Comparison of ENCODE assay signal across 25 cellular contexts in the genomic region with DNA sequence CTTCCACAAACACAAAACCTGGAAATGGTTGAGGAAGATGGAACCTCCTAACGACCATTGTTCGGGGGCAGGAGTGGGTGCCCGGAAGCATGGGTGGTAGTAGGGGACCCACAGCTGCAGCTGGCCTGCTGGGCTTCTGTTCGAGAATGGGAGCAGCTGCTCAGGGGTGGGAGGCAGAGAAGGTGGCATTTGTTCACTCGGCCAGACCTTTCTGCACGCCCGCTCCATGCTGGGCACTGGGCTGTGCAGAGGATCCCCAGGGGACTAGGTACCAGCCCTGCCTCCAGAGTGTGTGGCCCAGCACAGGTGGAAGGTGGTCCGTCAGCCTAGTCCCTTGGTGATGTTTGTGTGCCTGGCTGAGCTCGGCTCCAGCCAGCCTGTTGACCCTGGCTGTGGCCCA. TPM values are rescaled to one million over a fixed set of nuclear protein-coding genes. Genes with fewer than 3 reads are reported as not detected.
DNase-seq lines count a peak whose midpoint lies in the region; ATAC-seq and TF ChIP-seq lines count a peak whose summit lies in the region.
"Had no signal": no experiment of that assay in that cellular context is flagged by ENCODE, and none has a peak within 500 bp of the region (broad histone marks: within the 10 kb centered on the region; RNA-seq: fewer than 3 reads in every experiment).

No MANE protein-coding gene starts in this region.

- whole genome bisulfite sequencing in lung, 2 donors = 60 to 79% methylated on average over 9 of the region's 9 CpGs

- DNase-seq in GM23338 (ENCODE audit: low spot score) = no peak
- DNase-seq in lung (ENCODE audit: low spot score) = no peak
- DNase-seq in islet precursor cell = no peak
- DNase-seq in HFFc6 = no peak
- DNase-seq in progenitor cell of endocrine pancreas (ENCODE audit: low spot score, unreplicated experiment) = no peak
- no peak for DNase-seq in activated CD4-positive, alpha-beta T cell treated with anti-CD3 and anti-CD28 coated beads for 48 hours
- DNase-seq: activated naive CD8-positive, alpha-beta T cell treated with anti-CD3 and anti-CD28 coated beads for 36 hours; cerebellar nuclear complex; effector CD4-positive, alpha-beta T cell; Kasumi-1; midbrain; NCI-H1092; NCI-H1930; NCI-H226; stimulated activated CD4-positive, alpha-beta T cell treated with anti-CD3 and anti-CD28 coated beads, Interleukin-15, amount 100 ng/mL, for 24 hours had no signal

- H3K9me3 Mint-ChIP-seq in GM23338 = peaks cover 1% of the 10 kb centered on the region
- peaks cover under 1% of the 10 kb centered on the region; the same call in 1 of the 2 replicates for H3K9me3 Mint-ChIP-seq in HFFc6
- H3K9me3 Mint-ChIP-seq in progenitor cell of endocrine pancreas (ENCODE audit: low read depth) = no peaks in the 10 kb centered on the region
- H3K9me3 Mint-ChIP-seq: activated naive CD8-positive, alpha-beta T cell treated with anti-CD3 and anti-CD28 coated beads for 36 hours; nephron had no signal

- H3K9me3 ChIP-seq in BLaER1 (no peaks in the 10 kb centered on the region), SU-DHL-6 (ENCODE audit: insufficient read depth, low read length) (no peaks in the 10 kb centered on the region), lung (ENCODE audit: control insufficient read depth in 2 of 2, insufficient read depth in 1 of 2, low read length in 1 of 2) (no peaks in the 10 kb centered on the region)
- H3K9me3 ChIP-seq: esophagus muscularis mucosa, gastroesophageal sphincter, right lobe of liver had no signal

- H2AFZ ChIP-seq in GM23338 (no peak overlapping the region), SU-DHL-6 (ENCODE audit: low read depth, low read length, severe bottlenecking) (no peak overlapping the region)
- H2AFZ ChIP-seq: parathyroid adenoma had no signal

- TF ChIP-seq CTCF in GM23338 (conservative IDR thresholded peaks at IDR 0.05; ENCODE audit: low read depth in 2 of 2) = no peak
- no peak for TF ChIP-seq CTCF in SU-DHL-6 (IDR thresholded peaks at IDR 0.05; ENCODE audit: insufficient read depth, low read length, poor library complexity, severe bottlenecking)
- TF ChIP-seq CTCF in lung (IDR thresholded peaks at IDR 0.05; ENCODE audit: control extremely low read depth, extremely low read depth) = no peak
- no peak for TF ChIP-seq CTCF in HFFc6 (IDR thresholded peaks at IDR 0.05)
- no peak for TF ChIP-seq CTCF in progenitor cell of endocrine pancreas (IDR thresholded peaks at IDR 0.05; ENCODE audit: unreplicated experiment)

- peak overlapping the region; percentile 96 for H3K27ac ChIP-seq in BLaER1
- 0 out of 2 replicates have a peak overlapping the region, but pooled peaks have one; percentile 50 for H3K27ac ChIP-seq in GM23338 (ENCODE audit: low read depth)
- H3K27ac ChIP-seq in SU-DHL-6 (ENCODE audit: low read depth, low read length) = peak overlapping the region; percentile 94
- H3K27ac ChIP-seq in lung (ENCODE audit: low read depth in 1 of 2, low read length in 1 of 2) = peak overlapping the region; percentile 21 to 66
- H3K27ac ChIP-seq: esophagus muscularis mucosa, gastroesophageal sphincter, parathyroid adenoma, right lobe of liver, SJSA1 had no signal

- H3K4me3 Mint-ChIP-seq in GM23338 (no peak overlapping the region), HFFc6 (no peak overlapping the region), progenitor cell of endocrine pancreas (ENCODE audit: low read depth) (no peak overlapping the region)
- H3K4me3 Mint-ChIP-seq: activated naive CD8-positive, alpha-beta T cell treated with anti-CD3 and anti-CD28 coated beads for 36 hours; nephron had no signal

- H3K4me1 Mint-ChIP-seq in GM23338 = peaks cover 49% of the 10 kb centered on the region
- no peaks in the 10 kb centered on the region for H3K4me1 Mint-ChIP-seq in HFFc6 (ENCODE audit: low read depth)
- peaks cover 14% of the 10 kb centered on the region for H3K4me1 Mint-ChIP-seq in progenitor cell of endocrine pancreas (ENCODE audit: low read depth)

- H3K9me2 ChIP-seq in GM23338 (ENCODE audit: insufficient read depth) (no peaks in the 10 kb centered on the region), SU-DHL-6 (replicated peaks; ENCODE audit: insufficient read depth, low read length) (no peaks in the 10 kb centered on the region)

- H4K20me1 ChIP-seq in BLaER1 = peaks cover 1% of the 10 kb centered on the region; the same call in 1 of the 2 replicates
- H4K20me1 ChIP-seq in GM23338 (replicated peaks; ENCODE audit: insufficient read depth) = no peaks in the 10 kb centered on the region; the same call in 1 of the 2 replicates
- no peaks in the 10 kb centered on the region for H4K20me1 ChIP-seq in SU-DHL-6 (ENCODE audit: low read depth, low read length)

- ATAC-seq in GM23338 = no peak
- ATAC-seq in lung (ENCODE audit: insufficient read depth, low FRiP score) = no peak
- ATAC-seq: HCT116, right lobe of liver had no signal

- H3F3A ChIP-seq in GM23338 (replicated peaks; ENCODE audit: low read depth) (peaks cover 21% of the 10 kb centered on the region), SU-DHL-6 (ENCODE audit: insufficient read depth) (peaks cover 63% of the 10 kb centered on the region)

- H3K27me3 ChIP-seq in BLaER1 (no peaks in the 10 kb centered on the region), GM23338 (ENCODE audit: insufficient read depth) (no peaks in the 10 kb centered on the region), SU-DHL-6 (ENCODE audit: low read length) (no peaks in the 10 kb centered on the region), lung (ENCODE audit: control insufficient read depth, insufficient read depth) (no peaks in the 10 kb centered on the region)
- H3K27me3 ChIP-seq: right lobe of liver had no signal

- peak overlapping the region; percentile 99 for H3K4me2 ChIP-seq in BLaER1
- H3K4me2 ChIP-seq in GM23338 = peak overlapping the region; percentile 32; the same call in 1 of the 2 replicates
- H3K4me2 ChIP-seq in SU-DHL-6 (ENCODE audit: low read depth, low read length, poor library complexity, severe bottlenecking) = peak overlapping the region; percentile 78

- peaks cover 70% of the 10 kb centered on the region for H3K79me2 ChIP-seq in GM23338 (replicated peaks; ENCODE audit: insufficient read depth)
- peaks cover 44% of the 10 kb centered on the region for H3K79me2 ChIP-seq in SU-DHL-6 (ENCODE audit: insufficient read depth, low read length)

- H3K4me3 ChIP-seq in BLaER1 (peak overlapping the region; percentile 52), GM23338 (no peak overlapping the region), SU-DHL-6 (ENCODE audit: insufficient read depth, low read length, poor library complexity, severe bottlenecking) (peak overlapping the region; percentile 37), lung (no peak overlapping the region)
- H3K4me3 ChIP-seq: esophagus muscularis mucosa, gastroesophageal sphincter, right lobe of liver, SJSA1 had no signal

- peak overlapping the region; percentile 86 for H3K9ac ChIP-seq in BLaER1
- peak overlapping the region; percentile 91 for H3K9ac ChIP-seq in SU-DHL-6 (ENCODE audit: low read length)
- H3K9ac ChIP-seq: parathyroid adenoma had no signal

- peaks cover 8% of the 10 kb centered on the region; the same call in 1 of the 2 replicates for H3K36me3 ChIP-seq in BLaER1
- peaks cover 8% of the 10 kb centered on the region for H3K36me3 ChIP-seq in GM23338 (ENCODE audit: insufficient read depth)
- H3K36me3 ChIP-seq in SU-DHL-6 (ENCODE audit: low read length) = no peaks in the 10 kb centered on the region
- peaks cover 0 to 3% of the 10 kb centered on the region in 2 donors for H3K36me3 ChIP-seq in lung (ENCODE audit: control insufficient read depth in 2 of 2, insufficient read depth in 2 of 2, low read length in 2 of 2)
- H3K36me3 ChIP-seq: esophagus muscularis mucosa, gastroesophageal sphincter, right lobe of liver had no signal

- H3K36me3 Mint-ChIP-seq in GM23338 (ENCODE audit: low read depth) (peaks cover 35% of the 10 kb centered on the region), HFFc6 (ENCODE audit: low read depth) (no peaks in the 10 kb centered on the region; the same call in 1 of the 2 replicates), progenitor cell of endocrine pancreas (ENCODE audit: insufficient read depth) (no peaks in the 10 kb centered on the region)
- H3K36me3 Mint-ChIP-seq: CD14-positive monocyte had no signal

- H3K27ac Mint-ChIP-seq in GM23338 (no peak overlapping the region), HFFc6 (no peak overlapping the region), progenitor cell of endocrine pancreas (no peak overlapping the region)
- H3K27ac Mint-ChIP-seq: activated naive CD8-positive, alpha-beta T cell treated with anti-CD3 and anti-CD28 coated beads for 36 hours; CD14-positive monocyte; nephron had no signal

- peaks cover 91% of the 10 kb centered on the region for H3K4me1 ChIP-seq in BLaER1
- peaks cover 41% of the 10 kb centered on the region for H3K4me1 ChIP-seq in GM23338 (ENCODE audit: insufficient read depth)
- H3K4me1 ChIP-seq in lung (ENCODE audit: control insufficient read depth in 2 of 2, insufficient read depth in 2 of 2, low read length in 2 of 2) = peaks cover 0 to 25% of the 10 kb centered on the region in 2 donors

- H3K27me3 Mint-ChIP-seq in GM23338 (ENCODE audit: insufficient read depth, low read depth, poor library complexity) = peaks cover 22% of the 10 kb centered on the region
- peaks cover 24% of the 10 kb centered on the region for H3K27me3 Mint-ChIP-seq in HFFc6 (ENCODE audit: insufficient read depth)
- peaks cover 17% of the 10 kb centered on the region for H3K27me3 Mint-ChIP-seq in progenitor cell of endocrine pancreas
- H3K27me3 Mint-ChIP-seq: activated naive CD8-positive, alpha-beta T cell treated with anti-CD3 and anti-CD28 coated beads for 36 hours had no signal

TF ChIP-seq in GM23338, 12 proteins besides CTCF, POLR2A, EP300 and RAD21 (continues in another document):
- TF ChIP-seq STAT1 (IDR thresholded peaks at IDR 0.05; ENCODE audit: unreplicated experiment) = no peak

RNA-seq across cellular contexts. Expression of a gene that starts 4.6 kb away (rescaled TPM):
- total RNA-seq in GM23338 (2014; rRNA removed; shearing (Covaris generic)) = 52.7 and 58.2 TPM in 2 replicates
- polyA plus RNA-seq in GM23338 (2016; fragmentation: Nextera tagmentation; extraction: Ambion mirVana) = 9.8 and 10.9 TPM in 2 replicates
- total RNA-seq in lung = 10 to 100 TPM; 10.9 to 11.4 TPM
- polyA plus RNA-seq in lung = 1 to 10 TPM; 6.1 to 6.3 TPM
- total RNA-seq in HFFc6 (2021; fragmentation: NEBNext Ultra II Directional; extraction: Animal tissue kit (Norgen Biotek cat#: 25700)) = under 1 TPM in 3 of 6 experiments, not detected in 3; 0.03 to 0.05 (median 0.05) TPM
- total RNA-seq in progenitor cell of endocrine pancreas = 1.9 and 2.4 TPM in 2 replicates
- polyA plus RNA-seq: CD14-positive monocyte had no signal

RNA-seq across cellular contexts. Expression of a gene that starts 12.9 kb away (rescaled TPM):
- total RNA-seq in GM23338 (2014; rRNA removed; shearing (Covaris generic)) = 83.7 and 101 TPM in 2 replicates
- polyA plus RNA-seq in GM23338 (2016; fragmentation: Nextera tagmentation; extraction: Ambion mirVana) = 47.5 and 50.6 TPM in 2 replicates
- 10 to 100 TPM; 24.4 to 46.1 TPM for total RNA-seq in lung
- 10 to 100 TPM; 33.6 to 38.7 TPM for polyA plus RNA-seq in lung
- 10 to 100 TPM; 18.2 to 23.3 (median 21.9) TPM for total RNA-seq in HFFc6 (2021; fragmentation: NEBNext Ultra II Directional; extraction: Animal tissue kit (Norgen Biotek cat#: 25700))
- 44.9 and 48.5 TPM in 2 replicates for total RNA-seq in progenitor cell of endocrine pancreas

RNA-seq across cellular contexts. Expression of a gene that starts 35.8 kb away (rescaled TPM):
- 452 and 455 TPM in 2 replicates for total RNA-seq in GM23338 (2014; rRNA removed; shearing (Covaris generic))
- polyA plus RNA-seq in GM23338 (2016; fragmentation: Nextera tagmentation; extraction: Ambion mirVana) (435 and 450 TPM in 2 replicates), lung (100 to 1,000 TPM; 127 to 199 TPM)
- total RNA-seq in lung (100 to 1,000 TPM in 1 of 2 donors, 10 to 100 TPM in 1; 64.7 to 136 TPM), progenitor cell of endocrine pancreas (114 and 119 TPM in 2 replicates)
- total RNA-seq in HFFc6 (2021; fragmentation: NEBNext Ultra II Directional; extraction: Animal tissue kit (Norgen Biotek cat#: 25700)) = 100 to 1,000 TPM; 172 to 204 (median 184) TPM

Comparison
In these comparisons a context has a peak if more than half of its experiments do, and no peak if none do; other contexts are left out.
1. H3K27ac ChIP-seq: peak in every context shown above with its lines; median percentile 96 in BLaER1; 94 in SU-DHL-6; 50 in GM23338; 44 in lung.
2. H3K4me2 ChIP-seq: peak in every context shown above with its lines; median percentile 99 in BLaER1; 78 in SU-DHL-6; 32 in GM23338.
3. H3K4me3 ChIP-seq: peak in BLaER1 (single experiment) and SU-DHL-6 (single experiment); none in GM23338 (single experiment) and lung (single experiment).